ENCODE assay signal across 1 cellular context in genomic region chr17:50151937-50152547, GRCh38.
TF ChIP-seq lines count a peak whose summit lies in the region.

No MANE protein-coding gene starts in this region.

TF ChIP-seq in HepG2, 621 proteins besides CTCF, POLR2A, EP300 and RAD21 (continued from another document and continues in another):
- no peak for TF ChIP-seq BRF2 (CRISPR knock-in tag; IDR thresholded peaks at IDR 0.05)
- peak; percentile 56 for TF ChIP-seq TEAD3 (CRISPR knock-in tag; optimal IDR thresholded peaks at IDR 0.05; ENCODE audit: borderline replicate concordance)
- TF ChIP-seq PHB2 (IDR thresholded peaks at IDR 0.05; ENCODE audit: partially characterized antibody): no peak
- TF ChIP-seq SYNCRIP (IDR thresholded peaks at IDR 0.05; ENCODE audit: insufficient read depth, low read depth, low read length): no peak
- peak; percentile 76; the same call in 1 of the 2 replicates for TF ChIP-seq EED (CRISPR knock-in tag; IDR thresholded peaks at IDR 0.05)
- TF ChIP-seq SP4 (CRISPR knock-in tag; IDR thresholded peaks at IDR 0.05): no peak; the same call in 1 of the 2 replicates
- TF ChIP-seq CC2D1A (CRISPR knock-in tag; IDR thresholded peaks at IDR 0.05): no peak
- no peak for TF ChIP-seq GLMP (CRISPR knock-in tag; IDR thresholded peaks at IDR 0.05; ENCODE audit: borderline replicate concordance)
- TF ChIP-seq KLF9 (CRISPR knock-in tag; IDR thresholded peaks at IDR 0.05; ENCODE audit: low read depth): no peak
- peak; percentile 67 for TF ChIP-seq ARNTL (CRISPR knock-in tag; IDR thresholded peaks at IDR 0.05)
- no peak for TF ChIP-seq ZNF235 (CRISPR knock-in tag; IDR thresholded peaks at IDR 0.05; ENCODE audit: borderline replicate concordance)
- no peak for TF ChIP-seq SNRNP70 (IDR thresholded peaks at IDR 0.05; ENCODE audit: low read depth, low read length)
- TF ChIP-seq ZBTB25 (CRISPR knock-in tag; IDR thresholded peaks at IDR 0.05): no peak
- TF ChIP-seq ZNF597 (CRISPR knock-in tag; IDR thresholded peaks at IDR 0.05): no peak
- no peak for TF ChIP-seq ISX (CRISPR knock-in tag; conservative IDR thresholded peaks at IDR 0.05)
- peak; percentile 58; the same call in 1 of the 2 replicates for TF ChIP-seq HMGXB3 (CRISPR knock-in tag; IDR thresholded peaks at IDR 0.05; ENCODE audit: borderline replicate concordance)
- TF ChIP-seq ZNF839 (CRISPR knock-in tag; IDR thresholded peaks at IDR 0.05; ENCODE audit: borderline replicate concordance): no peak
- 0 out of 2 replicates have a peak, but pooled peaks have one; percentile 39 for TF ChIP-seq POGK (CRISPR knock-in tag; conservative IDR thresholded peaks at IDR 0.05)
- TF ChIP-seq ZNF124 (CRISPR knock-in tag; IDR thresholded peaks at IDR 0.05): no peak
- no peak for TF ChIP-seq STAT6 (CRISPR knock-in tag; IDR thresholded peaks at IDR 0.05; ENCODE audit: borderline replicate concordance)
- TF ChIP-seq TEF (CRISPR knock-in tag; IDR thresholded peaks at IDR 0.05): no peak
- no peak for TF ChIP-seq LRRFIP1 (CRISPR knock-in tag; conservative IDR thresholded peaks at IDR 0.05)
- TF ChIP-seq KAT7 (CRISPR knock-in tag; IDR thresholded peaks at IDR 0.05; ENCODE audit: borderline replicate concordance): 0 out of 2 replicates have a peak, but pooled peaks have one; percentile 58
- TF ChIP-seq SAFB2 (CRISPR knock-in tag; IDR thresholded peaks at IDR 0.05; ENCODE audit: borderline replicate concordance, low read depth): no peak
- no peak for TF ChIP-seq ZFP37 (CRISPR knock-in tag; IDR thresholded peaks at IDR 0.05; ENCODE audit: borderline replicate concordance)
- TF ChIP-seq IKZF4 (CRISPR knock-in tag; IDR thresholded peaks at IDR 0.05; ENCODE audit: borderline replicate concordance, low read depth, not compliant biosample characterization): no peak
- TF ChIP-seq ZNF430 (CRISPR knock-in tag; IDR thresholded peaks at IDR 0.05): peak; percentile 63; the same call in 1 of the 2 replicates
- TF ChIP-seq FOXA1 (IDR thresholded peaks at IDR 0.05): no peak
- no peak for TF ChIP-seq FOXA1 (CRISPR knock-in tag; IDR thresholded peaks at IDR 0.05)
- no peak for TF ChIP-seq ZNF878 (CRISPR knock-in tag; IDR thresholded peaks at IDR 0.05)
- TF ChIP-seq JDP2 (CRISPR knock-in tag; IDR thresholded peaks at IDR 0.05; ENCODE audit: borderline replicate concordance): no peak
- no peak for TF ChIP-seq ZNF253 (CRISPR knock-in tag; IDR thresholded peaks at IDR 0.05; ENCODE audit: borderline replicate concordance)
- TF ChIP-seq STAT5B (CRISPR knock-in tag; IDR thresholded peaks at IDR 0.05): 0 out of 2 replicates have a peak, but pooled peaks have one; percentile 49
- TF ChIP-seq FOXA3 (CRISPR knock-in tag; IDR thresholded peaks at IDR 0.05): peak; percentile 37; the same call in 1 of the 2 replicates
- TF ChIP-seq TFDP2 (CRISPR knock-in tag; IDR thresholded peaks at IDR 0.05): no peak
- no peak for TF ChIP-seq ZNF7 (CRISPR knock-in tag; IDR thresholded peaks at IDR 0.05)
- TF ChIP-seq RARG (CRISPR knock-in tag; IDR thresholded peaks at IDR 0.05; ENCODE audit: low read depth): no peak
- peak; percentile 91 for TF ChIP-seq ZMYM4 (CRISPR knock-in tag; IDR thresholded peaks at IDR 0.05)
- TF ChIP-seq ZNF614 (CRISPR knock-in tag; IDR thresholded peaks at IDR 0.05; ENCODE audit: borderline replicate concordance): 0 out of 2 replicates have a peak, but pooled peaks have one; percentile 25
- no peak for TF ChIP-seq CSRNP2 (CRISPR knock-in tag; conservative IDR thresholded peaks at IDR 0.05; ENCODE audit: low read depth)
- no peak for TF ChIP-seq SMAD9 (CRISPR knock-in tag; IDR thresholded peaks at IDR 0.05)
- TF ChIP-seq RBM22 (optimal IDR thresholded peaks at IDR 0.05; ENCODE audit: low read length): no peak
- no peak for TF ChIP-seq NFYC (CRISPR knock-in tag; IDR thresholded peaks at IDR 0.05)
- TF ChIP-seq ZNF24 (IDR thresholded peaks at IDR 0.05): no peak
- TF ChIP-seq HHEX (CRISPR knock-in tag; IDR thresholded peaks at IDR 0.05): no peak
